23 cellular contexts compared by ENCODE assay signal in genomic region chr16:7602424-7602935, GRCh38.
"Had no signal": no experiment of that assay in that cellular context is flagged by ENCODE, and none has a peak within 500 bp of the region (broad histone marks: within the 10 kb centered on the region; RNA-seq: fewer than 3 reads in every experiment).

No MANE protein-coding gene starts in this region.

- H3K27me3 ChIP-seq: SJSA1 had no signal

- H3K27me3 Mint-ChIP-seq: activated CD8-positive, alpha-beta memory T cell treated with anti-CD3 and anti-CD28 coated beads, Interleukin-2, amount 10 ng/mL, durations not matched to agents 7 days and 5 days; activated naive CD8-positive, alpha-beta T cell treated with anti-CD3 and anti-CD28 coated beads, Interleukin-2, amount 50 U/mL, for 24 hours had no signal

- H3K27ac Mint-ChIP-seq: activated CD8-positive, alpha-beta memory T cell treated with anti-CD3 and anti-CD28 coated beads, Interleukin-2, amount 10 ng/mL, durations not matched to agents 7 days and 5 days; activated naive CD4-positive, alpha-beta T cell treated with anti-CD3 and anti-CD28 coated beads, Interleukin-2, amount 50 U/mL, for 72 hours; activated naive CD8-positive, alpha-beta T cell treated with anti-CD3 and anti-CD28 coated beads, Interleukin-2, amount 50 U/mL, for 24 hours; T-helper 1 cell treated with Interleukin-12 subunit alpha and Interleukin-12 subunit beta and Interleukin-4 antibody, amounts not matched to agents 30 μg/mL and 1 μg/mL, for 36 hours had no signal

- H3K4me3 ChIP-seq: SJSA1 had no signal

- H3K36me3 ChIP-seq: SJSA1 had no signal

- ATAC-seq: activated CD8-positive, alpha-beta memory T cell treated with anti-CD3 and anti-CD28 coated beads, Interleukin-2, amount 10 ng/mL, durations not matched to agents 7 days and 5 days; activated naive CD4-positive, alpha-beta T cell treated with anti-CD3 and anti-CD28 coated beads, Interleukin-2, amount 50 U/mL, for 72 hours; activated naive CD8-positive, alpha-beta T cell treated with anti-CD3 and anti-CD28 coated beads, Interleukin-2, amount 50 U/mL, for 24 hours; activated T-cell treated with anti-CD3 and anti-CD28 coated beads, Interleukin-2, amount 50 U/mL, for 4 hours; SK-N-SH treated with all-trans-retinoic acid at 6 μM for 48 hours had no signal

- H3K4me3 Mint-ChIP-seq: activated CD8-positive, alpha-beta memory T cell treated with anti-CD3 and anti-CD28 coated beads, Interleukin-2, amount 10 ng/mL, durations not matched to agents 7 days and 5 days; activated naive CD8-positive, alpha-beta T cell treated with anti-CD3 and anti-CD28 coated beads, Interleukin-2, amount 50 U/mL, for 24 hours; activated T-cell treated with anti-CD3 and anti-CD28 coated beads, Interleukin-2, amount 50 U/mL, for 4 hours; brain; T-helper 1 cell treated with Interleukin-12 subunit alpha and Interleukin-12 subunit beta and Interleukin-4 antibody, amounts not matched to agents 30 μg/mL and 1 μg/mL, for 36 hours had no signal

- H3K9ac ChIP-seq: KMS-11 had no signal

- H3K9me3 Mint-ChIP-seq: brain had no signal

- H3K27ac ChIP-seq: KMS-11, SJSA1 had no signal

- DNase-seq: activated CD4-positive, alpha-beta T cell treated with anti-CD3 and anti-CD28 coated beads for 48 hours; activated CD4-positive, alpha-beta T cell treated with anti-CD3 and anti-CD28 coated beads, Interleukin-2, amount 50 U/mL, for 4 hours; activated CD4-positive, CD25-positive, alpha-beta regulatory T cell treated with anti-CD3 and anti-CD28 coated beads, Interleukin-2, amount 50 U/mL, for 72 hours; activated CD8-positive, alpha-beta memory T cell treated with anti-CD3 and anti-CD28 coated beads, Interleukin-2, amount 10 ng/mL, durations not matched to agents 7 days and 5 days; activated effector memory CD4-positive, alpha-beta T cell treated with anti-CD3 and anti-CD28 coated beads, Interleukin-2, amount 50 U/mL, for 16 hours; activated naive CD4-positive, alpha-beta T cell treated with Interleukin-2 at 50 U/mL for 16 hours; activated naive CD8-positive, alpha-beta T cell treated with anti-CD3 and anti-CD28 coated beads, Interleukin-2, amount 50 U/mL, for 24 hours; activated T-cell treated with anti-CD3 and anti-CD28 coated beads, Interleukin-2, amount 50 U/mL, for 4 hours; amniotic stem cell; NCI-H1092; NCI-H1417; NCI-H1930; NCI-H2171 treated with DMSO at 0.1 percent for 48 hours; NCI-H226; NCI-H69; NK-92 treated with Interleukin-12 subunit alpha and Interleukin-12 subunit beta, amount 100 ng/mL, for 24 hours; SHP77 had no signal

- H3K36me3 Mint-ChIP-seq: activated CD8-positive, alpha-beta memory T cell treated with anti-CD3 and anti-CD28 coated beads, Interleukin-2, amount 10 ng/mL, durations not matched to agents 7 days and 5 days; brain had no signal

- H3K4me1 ChIP-seq: SJSA1 had no signal

- H3K4me2 ChIP-seq: KMS-11 had no signal

- H3K4me1 Mint-ChIP-seq: activated CD8-positive, alpha-beta memory T cell treated with anti-CD3 and anti-CD28 coated beads, Interleukin-2, amount 10 ng/mL, durations not matched to agents 7 days and 5 days; activated naive CD8-positive, alpha-beta T cell treated with anti-CD3 and anti-CD28 coated beads, Interleukin-2, amount 50 U/mL, for 24 hours had no signal
